In genomic region chr2:143296089-143296488, GRCh38 we compare ENCODE assay signal across 25 cellular contexts.
DNase-seq lines count a peak whose midpoint lies in the region; ATAC-seq and TF ChIP-seq lines count a peak whose summit lies in the region.
"Had no signal": no experiment of that assay in that cellular context is flagged by ENCODE, and none has a peak within 500 bp of the region (broad histone marks: within the 10 kb centered on the region; RNA-seq: fewer than 3 reads in every experiment).

No MANE protein-coding gene starts in this region.

- H3K36me3 ChIP-seq in neural cell (ENCODE audit: insufficient read depth, low read length) = no peaks in the 10 kb centered on the region
- H3K36me3 ChIP-seq: ascending aorta, heart right ventricle, SJCRH30, upper lobe of left lung had no signal

- TF ChIP-seq RAD21 in neural cell (conservative IDR thresholded peaks at IDR 0.05) = no peak

- no peaks in the 10 kb centered on the region for H3F3A ChIP-seq in neural cell (ENCODE audit: insufficient read depth, low read length, poor library complexity, severe bottlenecking)

- no peak for TF ChIP-seq CTCF in neural cell (IDR thresholded peaks at IDR 0.05; ENCODE audit: poor library complexity, severe bottlenecking)

- no peaks in the 10 kb centered on the region for H3K9me3 ChIP-seq in neural cell (ENCODE audit: low read length)
- H3K9me3 ChIP-seq: ascending aorta, heart right ventricle, SJCRH30, spleen, upper lobe of left lung had no signal

- no peaks in the 10 kb centered on the region for H3K79me2 ChIP-seq in neural cell (replicated peaks; ENCODE audit: insufficient read depth, low read length)

- H2AFZ ChIP-seq in neural cell (ENCODE audit: low read depth, low read length) = no peak overlapping the region
- H2AFZ ChIP-seq: PC-9 had no signal

- no peaks in the 10 kb centered on the region for H4K20me1 ChIP-seq in neural cell (ENCODE audit: insufficient read depth)

- H3K27ac ChIP-seq in neural cell (ENCODE audit: low read length) = no peak overlapping the region
- H3K27ac ChIP-seq: ascending aorta, epithelial cell of prostate, heart right ventricle, KMS-11, PC-9, SJCRH30, spleen, upper lobe of left lung had no signal

- no peaks in the 10 kb centered on the region for H3K27me3 ChIP-seq in neural cell (ENCODE audit: insufficient read depth, low read depth, low read length)
- H3K27me3 ChIP-seq: ascending aorta, heart right ventricle, SJCRH30, spleen, upper lobe of left lung had no signal

- no peak overlapping the region for H3K9ac ChIP-seq in neural cell (ENCODE audit: low read length)
- H3K9ac ChIP-seq: KMS-11 had no signal

- ATAC-seq in GM21390 (IDR thresholded peaks at IDR 0.05; ENCODE audit: unreplicated experiment) (peak; percentile 44), HG03280 (IDR thresholded peaks at IDR 0.05; ENCODE audit: unreplicated experiment) (peak; percentile 78)
- ATAC-seq: activated CD8-positive, alpha-beta T cell treated with anti-CD3 and anti-CD28 coated beads for 36 hours; heart right ventricle; T-helper 17 cell had no signal

- no peaks in the 10 kb centered on the region for H3K9me2 ChIP-seq in neural cell (ENCODE audit: insufficient read depth, low read length)

- no peak overlapping the region for H3K4me2 ChIP-seq in neural cell (ENCODE audit: low read length)
- H3K4me2 ChIP-seq: KMS-11, PC-9 had no signal

- TF ChIP-seq EP300 in neural cell (conservative IDR thresholded peaks at IDR 0.05; ENCODE audit: poor library complexity, severe bottlenecking) = peak; percentile 87

- H3K4me3 ChIP-seq in neural cell (ENCODE audit: low read length) = no peak overlapping the region
- H3K4me3 ChIP-seq: ascending aorta, heart right ventricle, PC-9, SJCRH30, spleen, upper lobe of left lung had no signal

- peak; percentile 7 for DNase-seq in OCI-M1 (lab: John Stamatoyannopoulos, UW)
- DNase-seq in dermis blood vessel endothelial cell = no peak
- DNase-seq in NCI-H748 (lab: John Stamatoyannopoulos, UW; ENCODE audit: unreplicated experiment) = no peak
- no peak for DNase-seq in 8988T
- DNase-seq: activated CD8-positive, alpha-beta T cell treated with anti-CD3 and anti-CD28 coated beads for 36 hours; activated naive CD4-positive, alpha-beta T cell treated with anti-CD3 and anti-CD28 coated beads, Interleukin-2, amount 50 U/mL, for 16 hours; activated T-cell treated with anti-CD3 and anti-CD28 coated beads, Interleukin-2, amount 50 U/mL, for 24 hours; AML-193; DND-41; heart right ventricle; NCI-H2107; NCI-H526; nucleus accumbens; PC-9; SJCRH30; spleen; stimulated activated CD4-positive, alpha-beta T cell treated with anti-CD3 and anti-CD28 coated beads, Interleukin-4, amount 100 ng/mL, for 4 hours; T-helper 17 cell; upper lobe of left lung had no signal

TF ChIP-seq in neural cell, 6 proteins besides CTCF, POLR2A, EP300 and RAD21:
- TF ChIP-seq, protein P1, sequence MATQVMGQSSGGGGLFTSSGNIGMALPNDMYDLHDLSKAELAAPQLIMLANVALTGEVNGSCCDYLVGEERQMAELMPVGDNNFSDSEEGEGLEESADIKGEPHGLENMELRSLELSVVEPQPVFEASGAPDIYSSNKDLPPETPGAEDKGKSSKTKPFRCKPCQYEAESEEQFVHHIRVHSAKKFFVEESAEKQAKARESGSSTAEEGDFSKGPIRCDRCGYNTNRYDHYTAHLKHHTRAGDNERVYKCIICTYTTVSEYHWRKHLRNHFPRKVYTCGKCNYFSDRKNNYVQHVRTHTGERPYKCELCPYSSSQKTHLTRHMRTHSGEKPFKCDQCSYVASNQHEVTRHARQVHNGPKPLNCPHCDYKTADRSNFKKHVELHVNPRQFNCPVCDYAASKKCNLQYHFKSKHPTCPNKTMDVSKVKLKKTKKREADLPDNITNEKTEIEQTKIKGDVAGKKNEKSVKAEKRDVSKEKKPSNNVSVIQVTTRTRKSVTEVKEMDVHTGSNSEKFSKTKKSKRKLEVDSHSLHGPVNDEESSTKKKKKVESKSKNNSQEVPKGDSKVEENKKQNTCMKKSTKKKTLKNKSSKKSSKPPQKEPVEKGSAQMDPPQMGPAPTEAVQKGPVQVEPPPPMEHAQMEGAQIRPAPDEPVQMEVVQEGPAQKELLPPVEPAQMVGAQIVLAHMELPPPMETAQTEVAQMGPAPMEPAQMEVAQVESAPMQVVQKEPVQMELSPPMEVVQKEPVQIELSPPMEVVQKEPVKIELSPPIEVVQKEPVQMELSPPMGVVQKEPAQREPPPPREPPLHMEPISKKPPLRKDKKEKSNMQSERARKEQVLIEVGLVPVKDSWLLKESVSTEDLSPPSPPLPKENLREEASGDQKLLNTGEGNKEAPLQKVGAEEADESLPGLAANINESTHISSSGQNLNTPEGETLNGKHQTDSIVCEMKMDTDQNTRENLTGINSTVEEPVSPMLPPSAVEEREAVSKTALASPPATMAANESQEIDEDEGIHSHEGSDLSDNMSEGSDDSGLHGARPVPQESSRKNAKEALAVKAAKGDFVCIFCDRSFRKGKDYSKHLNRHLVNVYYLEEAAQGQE (IDR thresholded peaks at IDR 0.05; ENCODE audit: borderline replicate concordance) = no peak
- TF ChIP-seq POLR2AphosphoS5 (IDR thresholded peaks at IDR 0.05) (peak; percentile 72), SMC3 (conservative IDR thresholded peaks at IDR 0.05; ENCODE audit: poor library complexity) (no peak), EZH2 (IDR thresholded peaks at IDR 0.05; ENCODE audit: borderline replicate concordance, insufficient read depth, low read length, poor library complexity, severe bottlenecking) (no peak)
